ENCODE assay signal across 12 cellular contexts in the genomic region with DNA sequence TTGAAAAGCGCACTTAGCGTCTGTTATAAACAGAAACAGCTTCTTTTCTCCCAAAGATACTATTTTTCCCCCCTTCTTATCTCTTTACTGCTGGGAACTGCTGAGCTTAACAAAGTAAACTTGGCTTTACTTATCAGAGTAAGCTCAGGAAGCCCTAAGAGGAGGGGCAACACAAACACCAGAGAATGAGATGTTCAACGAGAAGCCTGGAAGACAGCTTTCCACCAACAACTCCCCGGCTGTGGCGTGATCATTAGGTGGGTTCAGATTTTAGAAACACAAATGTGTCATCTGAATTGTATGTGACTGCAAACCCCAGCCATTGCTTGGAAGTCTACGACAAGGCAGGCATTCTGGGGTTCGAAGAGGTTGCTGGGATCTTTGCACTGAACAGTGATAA.
"Had no signal": no experiment of that assay in that cellular context is flagged by ENCODE, and none has a peak within 500 bp of the region (broad histone marks: within the 10 kb centered on the region; RNA-seq: fewer than 3 reads in every experiment).

No MANE protein-coding gene starts in this region.

- ATAC-seq: activated CD4-positive, alpha-beta T cell treated with anti-CD3 and anti-CD28 coated beads for 36 hours; left lung; pancreas had no signal

- H3K4me1 ChIP-seq: left lung, pancreas, thyroid gland had no signal

- H3K4me3 ChIP-seq: left lung, pancreas, skin epidermis, thyroid gland had no signal

- H3K27me3 ChIP-seq: left lung, pancreas, thyroid gland had no signal

- H3K27ac ChIP-seq: left lung, pancreas, skin epidermis, thyroid gland, WERI-Rb-1 had no signal

- H3K36me3 ChIP-seq: left lung, pancreas, thyroid gland, WERI-Rb-1 had no signal

- H3K9me3 ChIP-seq: left lung, pancreas, thyroid gland had no signal

- DNase-seq: activated CD4-positive, alpha-beta memory T cell treated with anti-CD3 and anti-CD28 coated beads, Interleukin-2, amount 10 ng/mL, durations not matched to agents 7 days and 5 days; activated CD4-positive, alpha-beta T cell treated with anti-CD3 and anti-CD28 coated beads for 36 hours; activated gamma-delta T cell; activated naive CD8-positive, alpha-beta T cell treated with anti-CD3 and anti-CD28 coated beads, Interleukin-2, amount 10 ng/mL, durations not matched to agents 7 days and 5 days; activated T-cell treated with anti-CD3 and anti-CD28 coated beads, Interleukin-2, amount 50 U/mL, for 48 hours; anterior cingulate cortex; left lung; pancreas; T-helper 9 cell; thyroid gland; WERI-Rb-1 had no signal
